14 cellular contexts compared by ENCODE assay signal in genomic region chr7:91436655-91437054, GRCh38.
DNase-seq lines count a peak whose midpoint lies in the region; ATAC-seq and TF ChIP-seq lines count a peak whose summit lies in the region.
"Had no signal": no experiment of that assay in that cellular context is flagged by ENCODE, and none has a peak within 500 bp of the region (broad histone marks: within the 10 kb centered on the region; RNA-seq: fewer than 3 reads in every experiment).

No MANE protein-coding gene starts in this region.

- no peak for ATAC-seq in HG02678 (IDR thresholded peaks at IDR 0.05; ENCODE audit: unreplicated experiment)

- in situ Hi-C loops in ACHN (cut with HindIII; ENCODE audit: low pct_ligation_motif_present, low pct_unique_long_range_greater_than_20kb, low sequenced_read_pairs) = no loop called here

- H3K4me3 ChIP-seq in WERI-Rb-1 (ENCODE audit: low read depth, low read length) = no peak overlapping the region
- H3K4me3 ChIP-seq: coronary artery, sigmoid colon, tibial artery had no signal

- H3K27ac ChIP-seq in WERI-Rb-1 = no peak overlapping the region
- H3K27ac ChIP-seq: coronary artery, sigmoid colon, tibial artery had no signal

- DNase-seq in DMS53 (lab: John Stamatoyannopoulos, UW) (peak; percentile 83), NCI-H146 (lab: John Stamatoyannopoulos, UW) (peak; percentile 96), NCI-H345 (lab: John Stamatoyannopoulos, UW) (peak; percentile 72), WERI-Rb-1 (peak; percentile 86), CD1c-positive myeloid dendritic cell (ENCODE audit: extremely low spot score) (no peak), ecto neural progenitor cell (ENCODE audit: low spot score) (no peak), ACHN (no peak)
- DNase-seq: HCEC 1CT; NCI-H446 treated with DMSO at 0.1 percent for 48 hours; sigmoid colon; stimulated activated CD4-positive, alpha-beta T cell treated with anti-CD3 and anti-CD28 coated beads, Interleukin-4, amount 100 ng/mL, for 1 hour; tibial artery had no signal

- H3K9me3 ChIP-seq in WERI-Rb-1 (ENCODE audit: severe bottlenecking) = peaks cover 6% of the 10 kb centered on the region
- H3K9me3 ChIP-seq: sigmoid colon, tibial artery had no signal

- H3K36me3 ChIP-seq in WERI-Rb-1 = no peaks in the 10 kb centered on the region
- H3K36me3 ChIP-seq: sigmoid colon, tibial artery had no signal

- TF ChIP-seq CTCF in WERI-Rb-1 (IDR thresholded peaks at IDR 0.05; ENCODE audit: low read depth, low read length) = no peak

- H3K27me3 ChIP-seq in WERI-Rb-1 (ENCODE audit: insufficient read depth, low read depth, severe bottlenecking) = no peaks in the 10 kb centered on the region
- H3K27me3 ChIP-seq: sigmoid colon, tibial artery had no signal

Comparison
In these comparisons a context has a peak if more than half of its experiments do, and no peak if none do; other contexts are left out.
1. DNase-seq: peak in DMS53 (single experiment), NCI-H146 (single experiment), NCI-H345 (single experiment) and WERI-Rb-1 (single experiment); none in CD1c-positive myeloid dendritic cell (single experiment), ecto neural progenitor cell (single experiment) and ACHN (single experiment).